ENCODE assay signal across 1 cellular context in the genomic region with DNA sequence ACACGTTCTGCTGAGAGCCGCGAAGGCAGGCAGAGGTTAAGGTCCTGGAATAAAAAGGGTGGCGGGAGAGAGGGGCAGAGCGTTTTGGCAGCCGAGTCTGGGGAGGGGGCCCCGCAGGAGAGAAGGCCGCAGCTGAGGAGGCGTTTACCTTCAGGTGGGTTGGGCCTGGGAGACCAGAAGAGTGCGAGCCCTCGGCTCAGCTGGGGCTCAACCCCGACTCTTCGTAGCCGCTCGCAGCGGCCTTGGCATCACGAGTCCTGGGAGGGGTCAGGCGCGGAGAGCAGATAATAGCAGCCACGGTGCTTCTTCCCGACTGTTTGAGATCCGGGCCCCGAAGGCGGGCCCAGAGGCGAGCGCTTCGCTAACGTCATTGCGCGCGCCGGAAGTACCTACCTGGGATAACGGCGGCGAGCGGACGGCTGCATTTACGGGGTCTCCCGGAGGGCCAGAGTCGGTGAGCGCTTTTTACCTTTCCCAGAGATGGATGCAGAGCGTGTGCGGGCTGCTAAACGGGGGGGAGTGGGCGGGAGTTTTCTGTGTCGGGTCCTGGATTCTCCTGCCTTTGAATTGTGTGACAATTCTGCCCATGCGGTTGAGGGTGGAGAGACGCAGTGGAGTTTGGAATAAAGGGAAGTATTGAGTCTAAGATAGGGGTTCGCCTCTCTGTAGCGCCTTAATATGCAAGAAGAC.
TF ChIP-seq lines count a peak whose summit lies in the region.

PPHLN1 (plus strand) TSS at position 392 of the 690 bp plus-strand sequence. CDS start 9,736 bp downstream, outside the sequence.
A gene with protein sequence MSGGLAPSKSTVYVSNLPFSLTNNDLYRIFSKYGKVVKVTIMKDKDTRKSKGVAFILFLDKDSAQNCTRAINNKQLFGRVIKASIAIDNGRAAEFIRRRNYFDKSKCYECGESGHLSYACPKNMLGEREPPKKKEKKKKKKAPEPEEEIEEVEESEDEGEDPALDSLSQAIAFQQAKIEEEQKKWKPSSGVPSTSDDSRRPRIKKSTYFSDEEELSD (minus strand): TSS at position 319 of the 690 bp plus-strand sequence. CDS start 1,992 bp downstream, outside the sequence.

TF ChIP-seq in K562, 482 proteins besides CTCF, POLR2A, EP300 and RAD21 (continued from another document and continues in another):
- TF ChIP-seq, protein P1, sequence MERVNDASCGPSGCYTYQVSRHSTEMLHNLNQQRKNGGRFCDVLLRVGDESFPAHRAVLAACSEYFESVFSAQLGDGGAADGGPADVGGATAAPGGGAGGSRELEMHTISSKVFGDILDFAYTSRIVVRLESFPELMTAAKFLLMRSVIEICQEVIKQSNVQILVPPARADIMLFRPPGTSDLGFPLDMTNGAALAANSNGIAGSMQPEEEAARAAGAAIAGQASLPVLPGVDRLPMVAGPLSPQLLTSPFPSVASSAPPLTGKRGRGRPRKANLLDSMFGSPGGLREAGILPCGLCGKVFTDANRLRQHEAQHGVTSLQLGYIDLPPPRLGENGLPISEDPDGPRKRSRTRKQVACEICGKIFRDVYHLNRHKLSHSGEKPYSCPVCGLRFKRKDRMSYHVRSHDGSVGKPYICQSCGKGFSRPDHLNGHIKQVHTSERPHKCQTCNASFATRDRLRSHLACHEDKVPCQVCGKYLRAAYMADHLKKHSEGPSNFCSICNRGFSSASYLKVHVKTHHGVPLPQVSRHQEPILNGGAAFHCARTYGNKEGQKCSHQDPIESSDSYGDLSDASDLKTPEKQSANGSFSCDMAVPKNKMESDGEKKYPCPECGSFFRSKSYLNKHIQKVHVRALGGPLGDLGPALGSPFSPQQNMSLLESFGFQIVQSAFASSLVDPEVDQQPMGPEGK (CRISPR knock-in tag; IDR thresholded peaks at IDR 0.05; ENCODE audit: borderline replicate concordance): no peak
- TF ChIP-seq PCBP1 (IDR thresholded peaks at IDR 0.05; ENCODE audit: low read depth, low read length, poor library complexity, severe bottlenecking) (no peak), ZNF586 (CRISPR knock-in tag; conservative IDR thresholded peaks at IDR 0.05) (no peak), HMBOX1 (IDR thresholded peaks at IDR 0.05) (no peak), SRF (CRISPR knock-in tag; IDR thresholded peaks at IDR 0.05) (no peak), POLR2H (tag; IDR thresholded peaks at IDR 0.05; ENCODE audit: low read depth) (peak; percentile 82), POLR2G (IDR thresholded peaks at IDR 0.05; ENCODE audit: low read depth, low read length) (peak; percentile 94), C11orf30 (IDR thresholded peaks at IDR 0.05; ENCODE audit: low read depth) (peak; percentile 92), ZNF12 (CRISPR knock-in tag; IDR thresholded peaks at IDR 0.05) (0 out of 2 replicates have a peak, but pooled peaks have one; percentile 38), ARHGAP35 (IDR thresholded peaks at IDR 0.05; ENCODE audit: partially characterized antibody) (no peak), SMC3 (conservative IDR thresholded peaks at IDR 0.05; ENCODE audit: insufficient read depth, low read depth, low read length) (no peak), TBP (optimal IDR thresholded peaks at IDR 0.05; ENCODE audit: low read depth, low read length) (peak; percentile 77), USF1 (CRISPR knock-in tag; IDR thresholded peaks at IDR 0.05) (0 out of 2 replicates have a peak, but pooled peaks have one; percentile 17), GTF2E2 (tag; IDR thresholded peaks at IDR 0.05) (peak; percentile 62; the same call in 1 of the 2 replicates), TEAD4 (IDR thresholded peaks at IDR 0.05; ENCODE audit: low read length) (no peak), TEAD4 (CRISPR knock-in tag; IDR thresholded peaks at IDR 0.05; ENCODE audit: borderline replicate concordance) (0 out of 2 replicates have a peak, but pooled peaks have one; percentile 11), ZBTB2 (IDR thresholded peaks at IDR 0.05) (no peak), E2F8 (IDR thresholded peaks at IDR 0.05; ENCODE audit: low read depth, partially characterized antibody) (peak; percentile 83), THRAP3 (IDR thresholded peaks at IDR 0.05; ENCODE audit: borderline replicate concordance) (no peak), KDM5B (IDR thresholded peaks at IDR 0.05; ENCODE audit: insufficient replicate concordance, low read depth, low read length) (peak; percentile 68), FOXP4 (CRISPR knock-in tag; IDR thresholded peaks at IDR 0.05; ENCODE audit: borderline replicate concordance) (no peak), FOXA1 (IDR thresholded peaks at IDR 0.05; ENCODE audit: borderline replicate concordance) (no peak), DDX20 (tag; IDR thresholded peaks at IDR 0.05; ENCODE audit: low read depth) (no peak), MXI1 (IDR thresholded peaks at IDR 0.05; ENCODE audit: low read depth, low read length) (peak; percentile 21; the same call in 1 of the 2 replicates), ZBED1 (IDR thresholded peaks at IDR 0.05) (no peak), SRSF3 (IDR thresholded peaks at IDR 0.05; ENCODE audit: insufficient read depth, low read length) (no peak), FOXM1 (IDR thresholded peaks at IDR 0.05; ENCODE audit: low read depth) (peak; percentile 25; the same call in 1 of the 2 replicates), FOXM1 (CRISPR knock-in tag; IDR thresholded peaks at IDR 0.05; ENCODE audit: low read depth) (no peak), MNT (conservative IDR thresholded peaks at IDR 0.05) (peak; percentile 73 to 89), CREBBP (IDR thresholded peaks at IDR 0.05; ENCODE audit: low read depth, low read length) (no peak), ZBTB17 (CRISPR knock-in tag; IDR thresholded peaks at IDR 0.05) (0 out of 2 replicates have a peak, but pooled peaks have one; percentile 39), PHB (CRISPR knock-in tag; IDR thresholded peaks at IDR 0.05) (no peak), KHSRP (IDR thresholded peaks at IDR 0.05) (0 out of 2 replicates have a peak, but pooled peaks have one; percentile 25), CREB1 (IDR thresholded peaks at IDR 0.05) (peak; percentile 95), CREB1 (CRISPR knock-in tag; IDR thresholded peaks at IDR 0.05) (peak; percentile 94), CEBPG (CRISPR knock-in tag; IDR thresholded peaks at IDR 0.05) (no peak), CEBPG (tag; conservative IDR thresholded peaks at IDR 0.05 in 1 of 2, IDR thresholded peaks at IDR 0.05 in 1 of 2) (no peak)
- TF ChIP-seq, protein P2, sequence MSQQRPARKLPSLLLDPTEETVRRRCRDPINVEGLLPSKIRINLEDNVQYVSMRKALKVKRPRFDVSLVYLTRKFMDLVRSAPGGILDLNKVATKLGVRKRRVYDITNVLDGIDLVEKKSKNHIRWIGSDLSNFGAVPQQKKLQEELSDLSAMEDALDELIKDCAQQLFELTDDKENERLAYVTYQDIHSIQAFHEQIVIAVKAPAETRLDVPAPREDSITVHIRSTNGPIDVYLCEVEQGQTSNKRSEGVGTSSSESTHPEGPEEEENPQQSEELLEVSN (IDR thresholded peaks at IDR 0.05; ENCODE audit: borderline replicate concordance in 1 of 2, extremely low read depth in 1 of 2, insufficient read depth in 1 of 2, insufficient read length in 1 of 2, low read depth in 1 of 2, low read length in 1 of 2, poor library complexity in 1 of 2, severe bottlenecking in 1 of 2): peak in 1 of 2 experiments; percentile 24
- TF ChIP-seq, protein P3, sequence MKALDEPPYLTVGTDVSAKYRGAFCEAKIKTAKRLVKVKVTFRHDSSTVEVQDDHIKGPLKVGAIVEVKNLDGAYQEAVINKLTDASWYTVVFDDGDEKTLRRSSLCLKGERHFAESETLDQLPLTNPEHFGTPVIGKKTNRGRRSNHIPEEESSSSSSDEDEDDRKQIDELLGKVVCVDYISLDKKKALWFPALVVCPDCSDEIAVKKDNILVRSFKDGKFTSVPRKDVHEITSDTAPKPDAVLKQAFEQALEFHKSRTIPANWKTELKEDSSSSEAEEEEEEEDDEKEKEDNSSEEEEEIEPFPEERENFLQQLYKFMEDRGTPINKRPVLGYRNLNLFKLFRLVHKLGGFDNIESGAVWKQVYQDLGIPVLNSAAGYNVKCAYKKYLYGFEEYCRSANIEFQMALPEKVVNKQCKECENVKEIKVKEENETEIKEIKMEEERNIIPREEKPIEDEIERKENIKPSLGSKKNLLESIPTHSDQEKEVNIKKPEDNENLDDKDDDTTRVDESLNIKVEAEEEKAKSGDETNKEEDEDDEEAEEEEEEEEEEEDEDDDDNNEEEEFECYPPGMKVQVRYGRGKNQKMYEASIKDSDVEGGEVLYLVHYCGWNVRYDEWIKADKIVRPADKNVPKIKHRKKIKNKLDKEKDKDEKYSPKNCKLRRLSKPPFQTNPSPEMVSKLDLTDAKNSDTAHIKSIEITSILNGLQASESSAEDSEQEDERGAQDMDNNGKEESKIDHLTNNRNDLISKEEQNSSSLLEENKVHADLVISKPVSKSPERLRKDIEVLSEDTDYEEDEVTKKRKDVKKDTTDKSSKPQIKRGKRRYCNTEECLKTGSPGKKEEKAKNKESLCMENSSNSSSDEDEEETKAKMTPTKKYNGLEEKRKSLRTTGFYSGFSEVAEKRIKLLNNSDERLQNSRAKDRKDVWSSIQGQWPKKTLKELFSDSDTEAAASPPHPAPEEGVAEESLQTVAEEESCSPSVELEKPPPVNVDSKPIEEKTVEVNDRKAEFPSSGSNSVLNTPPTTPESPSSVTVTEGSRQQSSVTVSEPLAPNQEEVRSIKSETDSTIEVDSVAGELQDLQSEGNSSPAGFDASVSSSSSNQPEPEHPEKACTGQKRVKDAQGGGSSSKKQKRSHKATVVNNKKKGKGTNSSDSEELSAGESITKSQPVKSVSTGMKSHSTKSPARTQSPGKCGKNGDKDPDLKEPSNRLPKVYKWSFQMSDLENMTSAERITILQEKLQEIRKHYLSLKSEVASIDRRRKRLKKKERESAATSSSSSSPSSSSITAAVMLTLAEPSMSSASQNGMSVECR (CRISPR knock-in tag; IDR thresholded peaks at IDR 0.05): peak; percentile 76
